In genomic region chr2:202634556-202635440, GRCh38 we compare ENCODE assay signal across 1 cellular context.
TF ChIP-seq lines count a peak whose summit lies in the region.

Gene FAM117B, plus strand, starts transcription at chr2:202634969. Its CDS starts 219 bp downstream, at chr2:202635188.

TF ChIP-seq in K562, 482 proteins besides CTCF, POLR2A, EP300 and RAD21 (continued from another document and continues in another):
- TF ChIP-seq ZNF280B (CRISPR knock-in tag; IDR thresholded peaks at IDR 0.05) (no peak), BRF1 (IDR thresholded peaks at IDR 0.05; ENCODE audit: borderline replicate concordance, extremely low read depth, insufficient read length) (no peak), CBFA2T3 (IDR thresholded peaks at IDR 0.05) (peak; percentile 27; the same call in 1 of the 2 replicates), TARDBP (IDR thresholded peaks at IDR 0.05) (peak; percentile 81; the same call in 1 of the 2 replicates), CHD4 (IDR thresholded peaks at IDR 0.05; ENCODE audit: insufficient read depth, insufficient replicate concordance, low read depth, low read length, poor library complexity, severe bottlenecking) (no peak), KLF13 (tag; IDR thresholded peaks at IDR 0.05; ENCODE audit: borderline replicate concordance, low read depth) (0 out of 2 replicates have a peak, but pooled peaks have one; percentile 38), CHAMP1 (IDR thresholded peaks at IDR 0.05) (0 out of 2 replicates have a peak, but pooled peaks have one; percentile 34), ZNF354B (CRISPR knock-in tag; IDR thresholded peaks at IDR 0.05) (no peak), DEAF1 (CRISPR knock-in tag; IDR thresholded peaks at IDR 0.05) (no peak), ZNF57 (CRISPR knock-in tag; IDR thresholded peaks at IDR 0.05) (no peak), YY1 (IDR thresholded peaks at IDR 0.05; ENCODE audit: borderline replicate concordance in 1 of 3, control insufficient read depth in 1 of 3, extremely low read depth in 1 of 3, insufficient read depth in 3 of 3, insufficient read length in 1 of 3, insufficient replicate concordance in 2 of 3, low read depth in 1 of 3, low read length in 2 of 3) (peak in 1 of 3 experiments; percentile 56), ZNF124 (CRISPR knock-in tag; IDR thresholded peaks at IDR 0.05) (no peak), RCOR1 (IDR thresholded peaks at IDR 0.05; ENCODE audit: borderline replicate concordance in 1 of 2, low read depth in 2 of 2, low read length in 2 of 2) (peak in 1 of 2 experiments; percentile 2; a peak in 1 of 4 replicates), EGR1 (conservative IDR thresholded peaks at IDR 0.05) (0 out of 2 replicates have a peak, but pooled peaks have one; percentile 10), ZNF766 (CRISPR knock-in tag; conservative IDR thresholded peaks at IDR 0.05) (0 out of 2 replicates have a peak, but pooled peaks have one; percentile 15), PCBP1 (IDR thresholded peaks at IDR 0.05; ENCODE audit: low read depth, low read length, poor library complexity, severe bottlenecking) (peak; percentile 70), ZNF507 (tag; conservative IDR thresholded peaks at IDR 0.05) (no peak), RBM14 (IDR thresholded peaks at IDR 0.05; ENCODE audit: borderline replicate concordance, insufficient read depth, low read depth, low read length) (no peak), BCOR (IDR thresholded peaks at IDR 0.05) (no peak), ZNF318 (IDR thresholded peaks at IDR 0.05; ENCODE audit: borderline replicate concordance in 1 of 2, low read depth in 1 of 2) (no peak), TCF3 (CRISPR knock-in tag; IDR thresholded peaks at IDR 0.05) (0 out of 2 replicates have a peak, but pooled peaks have one; percentile 5), ZNF12 (CRISPR knock-in tag; IDR thresholded peaks at IDR 0.05) (no peak), NR2C1 (IDR thresholded peaks at IDR 0.05) (no peak), NR2C1 (tag; IDR thresholded peaks at IDR 0.05) (no peak), KAT2B (IDR thresholded peaks at IDR 0.05; ENCODE audit: low read depth, low read length) (no peak), ILK (tag; IDR thresholded peaks at IDR 0.05; ENCODE audit: borderline replicate concordance, low read depth) (no peak), LARP7 (IDR thresholded peaks at IDR 0.05) (0 out of 2 replicates have a peak, but pooled peaks have one; percentile 21), MAFK (IDR thresholded peaks at IDR 0.05; ENCODE audit: low read length) (no peak), E2F8 (IDR thresholded peaks at IDR 0.05; ENCODE audit: low read depth, partially characterized antibody) (peak; percentile 56), TAF1 (IDR thresholded peaks at IDR 0.05; ENCODE audit: control insufficient read depth, extremely low read depth, insufficient read depth, low read length, severe bottlenecking) (peak; percentile 31), KDM5B (IDR thresholded peaks at IDR 0.05; ENCODE audit: insufficient replicate concordance, low read depth, low read length) (peak; percentile 57), ETS1 (conservative IDR thresholded peaks at IDR 0.05; ENCODE audit: control insufficient read depth, low read depth, low read length) (peak; percentile 47; the same call in 1 of the 2 replicates), MCM2 (IDR thresholded peaks at IDR 0.05; ENCODE audit: low read depth) (no peak), EP400 (IDR thresholded peaks at IDR 0.05) (peak; percentile 82), GTF2A2 (tag; IDR thresholded peaks at IDR 0.05) (no peak), ZFP1 (CRISPR knock-in tag; IDR thresholded peaks at IDR 0.05) (no peak), NBN (IDR thresholded peaks at IDR 0.05; ENCODE audit: low read depth) (no peak), MTA2 (IDR thresholded peaks at IDR 0.05; ENCODE audit: low read depth) (no peak), USF1 (CRISPR knock-in tag; IDR thresholded peaks at IDR 0.05) (peak; percentile 54), NONO (IDR thresholded peaks at IDR 0.05; ENCODE audit: low read depth in 2 of 2, low read length in 1 of 2) (peak in 1 of 2 experiments; percentile 20; a peak in 1 of 4 replicates), NR1H2 (CRISPR knock-in tag; IDR thresholded peaks at IDR 0.05) (no peak), TAF9B (IDR thresholded peaks at IDR 0.05; ENCODE audit: partially characterized antibody) (peak; percentile 41), TCF15 (CRISPR knock-in tag; IDR thresholded peaks at IDR 0.05) (no peak), SUPT5H (IDR thresholded peaks at IDR 0.05) (peak; percentile 84), ZNF347 (CRISPR knock-in tag; IDR thresholded peaks at IDR 0.05; ENCODE audit: low read depth) (no peak), CBX1 (IDR thresholded peaks at IDR 0.05; ENCODE audit: low read depth) (peak; percentile 58; the same call in 1 of the 2 replicates), CC2D1A (IDR thresholded peaks at IDR 0.05) (no peak)
